In the genomic region with DNA sequence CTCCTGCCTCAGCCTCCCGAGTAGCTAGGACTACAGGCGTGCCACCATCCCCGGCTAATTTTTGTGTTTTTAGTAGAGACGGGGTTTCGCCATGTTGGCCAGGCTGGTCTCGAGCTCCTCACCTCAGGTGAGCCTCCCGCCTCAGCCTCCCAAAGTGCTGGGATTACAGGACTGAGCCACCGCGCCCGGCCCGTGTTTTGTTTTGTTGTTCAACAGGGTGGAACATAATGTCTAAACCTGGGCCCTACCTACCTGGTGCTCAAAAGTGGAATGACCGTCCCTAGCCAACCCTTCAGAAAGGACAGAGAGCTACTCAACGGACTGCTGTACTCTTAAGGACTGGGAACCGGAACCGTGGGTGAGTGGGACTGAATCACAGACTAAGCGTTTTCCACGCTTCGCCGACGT, we compare ENCODE assay signal across 8 cellular contexts. TPM values are rescaled to one million over a fixed set of nuclear protein-coding genes. Genes with fewer than 3 reads are reported as not detected.
A peak's percentile ranks its signal among the peaks of the same experiment; 100 is the strongest.
DNase-seq lines count a peak whose midpoint lies in the region; ATAC-seq, FAIRE-seq and TF ChIP-seq lines count a peak whose summit lies in the region.

No MANE protein-coding gene starts in this region.

- H3K4me1 Mint-ChIP-seq in activated naive CD4-positive, alpha-beta T cell treated with anti-CD3 and anti-CD28 coated beads, Interleukin-2, amount 50 U/mL, for 24 hours = peaks cover 45% of the 10 kb centered on the region

- H3K27ac ChIP-seq in ascending aorta (peak overlapping the region; percentile 76 to 87), HepG2 (ENCODE audit: extremely low read length, insufficient read depth, low read length) (peak overlapping the region; percentile 83), upper lobe of left lung (peak overlapping the region; percentile 89 to 93 (median 90))

- CTCF ChIA-PET in HepG2 (lab: Yijun Ruan, JAX; ENCODE audit: low intra/inter-chr PET ratio, low total read pairs) = interaction anchor here (1.1 to 1.7 kb wide), 2 partner anchors 26 to 60 kb away, joined by 3 to 4 read pairs; partner anchors contain the start of gene PAGR1

- POLR2A ChIA-PET in HepG2 (lab: Yijun Ruan, JAX) = interaction anchor here (0.6 to 4.0 kb wide), 25 partner anchors 10 to 276 kb away, joined by 3 to 37 read pairs (median 6); partner anchors contain the start of genes ALDOA, ASPHD1, MAZ and MVP

- TF ChIP-seq POLR2A in HepG2 (IDR thresholded peaks at IDR 0.05; ENCODE audit: insufficient read depth in 1 of 2, low read depth in 2 of 2, low read length in 2 of 2) = no peak
- no peak for TF ChIP-seq POLR2A in upper lobe of left lung (IDR thresholded peaks at IDR 0.05)

- H3K9me3 ChIP-seq in ascending aorta (no peaks in the 10 kb centered on the region), HepG2 (ENCODE audit: low read length) (no peaks in the 10 kb centered on the region), upper lobe of left lung (no peaks in the 10 kb centered on the region)

- ATAC-seq in HepG2 = peak; percentile 32
- peak; percentile 13 to 54 for ATAC-seq in upper lobe of left lung (ENCODE audit: low FRiP score in 2 of 2)

- H3K4me1 ChIP-seq in ascending aorta = peaks cover 0 to 21% of the 10 kb centered on the region in 2 donors
- peaks cover 62% of the 10 kb centered on the region for H3K4me1 ChIP-seq in HepG2 (ENCODE audit: insufficient read depth, low read length)
- H3K4me1 ChIP-seq in upper lobe of left lung = peaks cover 17 to 32% (median 18%) of the 10 kb centered on the region in 4 donors

- peak overlapping the region; percentile 58 to 89 for H3K4me3 ChIP-seq in ascending aorta
- H3K4me3 ChIP-seq in HepG2 (replicated peaks in 1 of 3; ENCODE audit: insufficient read depth in 1 of 3, low read depth in 2 of 3, low read length in 3 of 3) = peak overlapping the region; percentile 64 to 97 (median 77)
- H3K4me3 ChIP-seq in upper lobe of left lung = peak overlapping the region; percentile 23 to 86 (median 84)

- peaks cover 7% of the 10 kb centered on the region for H3K36me3 Mint-ChIP-seq in activated naive CD4-positive, alpha-beta T cell treated with anti-CD3 and anti-CD28 coated beads, Interleukin-2, amount 50 U/mL, for 24 hours

- H3K4me3 Mint-ChIP-seq in activated naive CD4-positive, alpha-beta T cell treated with anti-CD3 and anti-CD28 coated beads, Interleukin-2, amount 50 U/mL, for 24 hours = peak overlapping the region; percentile 95

- TF ChIP-seq CTCF in ascending aorta (IDR thresholded peaks at IDR 0.05) = no peak
- no peak for TF ChIP-seq CTCF in HepG2 (CRISPR knock-in tag; IDR thresholded peaks at IDR 0.05)
- TF ChIP-seq CTCF in upper lobe of left lung (IDR thresholded peaks at IDR 0.05) = no peak

- H3K36me3 ChIP-seq in ascending aorta = no peaks in the 10 kb centered on the region
- no peaks in the 10 kb centered on the region; a peak in 3 of 5 replicates for H3K36me3 ChIP-seq in HepG2 (replicated peaks in 1 of 2; ENCODE audit: control insufficient read depth in 1 of 2, insufficient read depth in 2 of 2, low read length in 2 of 2)
- H3K36me3 ChIP-seq in upper lobe of left lung = no peaks in the 10 kb centered on the region

- FAIRE-seq in HepG2 (lab: Jason Lieb, UNC) = no peak

- H3K27me3 ChIP-seq in ascending aorta (no peaks in the 10 kb centered on the region), HepG2 (ENCODE audit: control insufficient read depth in 1 of 2, insufficient read depth in 2 of 2, low read length in 2 of 2) (no peaks in the 10 kb centered on the region; a peak in 1 of 5 replicates), upper lobe of left lung (no peaks in the 10 kb centered on the region)

- in situ Hi-C loops in HepG2 (cut with HindIII; ENCODE audit: extremely low pct_ligation_motif_present, low pct_unique_long_range_greater_than_20kb) = no loop called here

- H3K27ac Mint-ChIP-seq in activated naive CD4-positive, alpha-beta T cell treated with anti-CD3 and anti-CD28 coated beads, Interleukin-2, amount 50 U/mL, for 24 hours = peak overlapping the region; percentile 97

- H3K79me2 ChIP-seq in HepG2 (ENCODE audit: insufficient read depth, low read length) = peaks cover 41% of the 10 kb centered on the region

- TF ChIP-seq EP300 in HepG2 (IDR thresholded peaks at IDR 0.05; ENCODE audit: low read depth in 2 of 2, low read length in 2 of 2) = no peak
- TF ChIP-seq EP300 in HepG2 (CRISPR knock-in tag; IDR thresholded peaks at IDR 0.05; ENCODE audit: borderline replicate concordance) = no peak
- TF ChIP-seq EP300 in upper lobe of left lung (IDR thresholded peaks at IDR 0.05) = no peak

- BruUV-seq in HepG2 (replicated peaks; lab: Mats Ljungman, UMichigan) = no TSS peak

- 40% methylated on average over 19 of the region's 20 CpGs for WGBS in HepG2 (ENCODE audit: low lambda C conversion rate)
- WGBS in upper lobe of left lung, 2 donors = 67 to 92% methylated on average over 6 to 20 of the region's 20 CpGs

- H4K20me1 ChIP-seq in HepG2 (ENCODE audit: insufficient read depth, low read length) = no peaks in the 10 kb centered on the region

- H3K27me3 Mint-ChIP-seq in activated naive CD4-positive, alpha-beta T cell treated with anti-CD3 and anti-CD28 coated beads, Interleukin-2, amount 50 U/mL, for 24 hours = no peaks in the 10 kb centered on the region

- peak overlapping the region; percentile 97 for H3K9ac ChIP-seq in HepG2 (ENCODE audit: insufficient read depth, low read depth, low read length)

- peak overlapping the region; percentile 99 for H3K4me2 ChIP-seq in HepG2 (ENCODE audit: low read depth, low read length)

- TF ChIP-seq RAD21 in HepG2 (CRISPR knock-in tag; IDR thresholded peaks at IDR 0.05) = no peak

- H3K9me3 Mint-ChIP-seq in activated naive CD4-positive, alpha-beta T cell treated with anti-CD3 and anti-CD28 coated beads, Interleukin-2, amount 50 U/mL, for 24 hours = no peaks in the 10 kb centered on the region

- intact Hi-C loops in ascending aorta (cut with DNase I) (loop anchor here (1.0 to 5.0 kb wide), 4 partner anchors 16 to 817 kb away; partner anchors contain the start of genes CDIPT, PAGR1 and SPNS1), HepG2 (cut with micrococcal nuclease; ENCODE audit: unreplicated experiment) (loop anchor here (1.0 to 5.0 kb wide), 2 partner anchors 16 to 52 kb away; no protein-coding TSS in a partner anchor)

- no peak for DNase-seq in activated naive CD4-positive, alpha-beta T cell treated with Interleukin-2 at 50 U/mL for 16 hours
- DNase-seq in ascending aorta (ENCODE audit: low spot score in 2 of 2) = no peak
- DNase-seq in HepG2 (ENCODE audit: low spot score) = no peak
- DNase-seq in upper lobe of left lung = peak in 1 of 2 donors; percentile 60
- no peak for DNase-seq in HuH-7.5 (ENCODE audit: low spot score)
- no peak for DNase-seq in NCI-H128 (lab: John Stamatoyannopoulos, UW; ENCODE audit: unreplicated experiment)
- no peak for DNase-seq in NOMO-1 (lab: John Stamatoyannopoulos, UW; ENCODE audit: unreplicated experiment in 2 of 2)

- peak overlapping the region; percentile 50 for H2AFZ ChIP-seq in HepG2 (ENCODE audit: low read length)

RNA-seq across cellular contexts. Expression of gene KIF22, which starts 0.8 kb away (rescaled TPM):
- total RNA-seq in ascending aorta (28.6 TPM), HepG2 (2016; rRNA removed; fragmentation: Illumina TruSeq; extraction: Trizol) (103 and 118 TPM in 2 replicates), upper lobe of left lung (10 to 100 TPM in 5 of 6 donors, 1 to 10 TPM in 1; 9.1 to 43.5 (median 26.6) TPM)
- total RNA-seq in HepG2 (2016; cell fraction: cytosol; rRNA removed; fragmentation: Illumina TruSeq; extraction: Trizol; ENCODE audit: low read depth) = 18.5 and 19.7 TPM in 2 replicates
- total RNA-seq in HepG2 (2016; cell fraction: insoluble cytoplasmic fraction; rRNA removed; fragmentation: Illumina TruSeq; extraction: Trizol) = 91.9 and 121 TPM in 2 replicates
- 25.3 and 25.9 TPM in 2 replicates for total RNA-seq in HepG2 (2016; cell fraction: membrane; rRNA removed; fragmentation: Illumina TruSeq; extraction: Trizol)
- total RNA-seq in HepG2 (2016; cell fraction: nucleus; rRNA removed; fragmentation: Illumina TruSeq; extraction: Trizol) = 125 and 140 TPM in 2 replicates
- 68.4 and 95.8 TPM in 2 replicates for polyA plus RNA-seq in HepG2 (2011; rRNA removed)
- polyA plus RNA-seq in HepG2 (2011; cell fraction: cytosol; rRNA removed) = 37.5 and 70.2 TPM in 2 replicates
- polyA plus RNA-seq in HepG2 (2011; cell fraction: nucleus; rRNA removed) = 159 and 266 TPM in 2 replicates
- 32.0 and 51.7 TPM in 2 replicates for polyA plus RNA-seq in HepG2 (2012)
- polyA plus RNA-seq in HepG2 (2016; cell fraction: cytosol; fragmentation: Illumina TruSeq; extraction: Trizol; ENCODE audit: low read depth) = 11.4 and 13.1 TPM in 2 replicates
- 85.0 and 106 TPM in 2 replicates for polyA plus RNA-seq in HepG2 (2016; cell fraction: insoluble cytoplasmic fraction; fragmentation: Illumina TruSeq; extraction: Trizol; ENCODE audit: low read depth)
- polyA plus RNA-seq in HepG2 (2016; cell fraction: membrane; fragmentation: Illumina TruSeq; extraction: Trizol; ENCODE audit: low read depth) = 15.8 and 19.2 TPM in 2 replicates
- polyA plus RNA-seq in HepG2 (2016; cell fraction: nucleus; fragmentation: Illumina TruSeq; extraction: Trizol; ENCODE audit: insufficient read depth, low read depth) = 240 and 250 TPM in 2 replicates
- 158 and 325 TPM in 2 replicates for polyA minus RNA-seq in HepG2 (2011; rRNA and poly(A)+ RNA removed; ENCODE audit: low replicate concordance)
- 28.8 and 45.0 TPM in 2 replicates for polyA minus RNA-seq in HepG2 (2011; cell fraction: cytosol; rRNA and poly(A)+ RNA removed)
- 109 and 117 TPM in 2 replicates for polyA minus RNA-seq in HepG2 (2011; cell fraction: nucleus; rRNA and poly(A)+ RNA removed)

RNA-seq across cellular contexts. Expression of gene ZG16, which starts 11.7 kb away (rescaled TPM):
- total RNA-seq in ascending aorta (0.21 TPM), HepG2 (2016; rRNA removed; fragmentation: Illumina TruSeq; extraction: Trizol) (0.07 and 0.15 TPM in 2 replicates), upper lobe of left lung (under 1 TPM in 1 of 6 donors, not detected in 5; 0.11 TPM)
- 0.18 and 0.30 TPM in 2 replicates for total RNA-seq in HepG2 (2016; cell fraction: cytosol; rRNA removed; fragmentation: Illumina TruSeq; extraction: Trizol; ENCODE audit: low read depth)
- total RNA-seq in HepG2 (2016; cell fraction: insoluble cytoplasmic fraction; rRNA removed; fragmentation: Illumina TruSeq; extraction: Trizol) = 0.09 TPM in 2 replicates
- 0.17 and 0.22 TPM in 2 replicates for total RNA-seq in HepG2 (2016; cell fraction: membrane; rRNA removed; fragmentation: Illumina TruSeq; extraction: Trizol)
- not detected in 2 replicates for total RNA-seq in HepG2 (2016; cell fraction: nucleus; rRNA removed; fragmentation: Illumina TruSeq; extraction: Trizol)
- 0.01 and 0.04 TPM in 2 replicates for polyA plus RNA-seq in HepG2 (2011; rRNA removed)
- 0.01 TPM in 1 of 2 replicates, not detected in the other for polyA plus RNA-seq in HepG2 (2011; cell fraction: cytosol; rRNA removed)
- not detected in 2 replicates for polyA plus RNA-seq in HepG2 (2011; cell fraction: nucleus; rRNA removed)
- 0.11 TPM in 1 of 2 replicates, not detected in the other for polyA plus RNA-seq in HepG2 (2012)
- polyA plus RNA-seq in HepG2 (2016; cell fraction: cytosol; fragmentation: Illumina TruSeq; extraction: Trizol; ENCODE audit: low read depth) = 0.35 and 0.42 TPM in 2 replicates
- 0.12 and 0.16 TPM in 2 replicates for polyA plus RNA-seq in HepG2 (2016; cell fraction: insoluble cytoplasmic fraction; fragmentation: Illumina TruSeq; extraction: Trizol; ENCODE audit: low read depth)
- 0.26 and 0.42 TPM in 2 replicates for polyA plus RNA-seq in HepG2 (2016; cell fraction: membrane; fragmentation: Illumina TruSeq; extraction: Trizol; ENCODE audit: low read depth)
- polyA plus RNA-seq in HepG2 (2016; cell fraction: nucleus; fragmentation: Illumina TruSeq; extraction: Trizol; ENCODE audit: insufficient read depth, low read depth) = 0.13 TPM in 1 of 2 replicates, not detected in the other
- polyA minus RNA-seq in HepG2 (2011; rRNA and poly(A)+ RNA removed; ENCODE audit: low replicate concordance) = 0.05 TPM in 1 of 2 replicates, not detected in the other
- not detected in 2 replicates for polyA minus RNA-seq in HepG2 (2011; cell fraction: cytosol; rRNA and poly(A)+ RNA removed)
- not detected in 2 replicates for polyA minus RNA-seq in HepG2 (2011; cell fraction: nucleus; rRNA and poly(A)+ RNA removed)

RNA-seq across cellular contexts. Expression of gene MAZ, which starts 16.6 kb away (rescaled TPM):
- 146 TPM for total RNA-seq in ascending aorta
- total RNA-seq in HepG2 (2016; rRNA removed; fragmentation: Illumina TruSeq; extraction: Trizol) = 229 and 277 TPM in 2 replicates
- total RNA-seq in HepG2 (2016; cell fraction: cytosol; rRNA removed; fragmentation: Illumina TruSeq; extraction: Trizol; ENCODE audit: low read depth) = 423 and 431 TPM in 2 replicates
- 196 and 286 TPM in 2 replicates for total RNA-seq in HepG2 (2016; cell fraction: insoluble cytoplasmic fraction; rRNA removed; fragmentation: Illumina TruSeq; extraction: Trizol)
- 825 and 837 TPM in 2 replicates for total RNA-seq in HepG2 (2016; cell fraction: membrane; rRNA removed; fragmentation: Illumina TruSeq; extraction: Trizol)
- 134 and 167 TPM in 2 replicates for total RNA-seq in HepG2 (2016; cell fraction: nucleus; rRNA removed; fragmentation: Illumina TruSeq; extraction: Trizol)
- 203 and 255 TPM in 2 replicates for polyA plus RNA-seq in HepG2 (2011; rRNA removed)
- 164 and 235 TPM in 2 replicates for polyA plus RNA-seq in HepG2 (2011; cell fraction: cytosol; rRNA removed)
- polyA plus RNA-seq in HepG2 (2011; cell fraction: nucleus; rRNA removed) = 242 and 334 TPM in 2 replicates
- polyA plus RNA-seq in HepG2 (2012) = 301 and 452 TPM in 2 replicates
- polyA plus RNA-seq in HepG2 (2016; cell fraction: cytosol; fragmentation: Illumina TruSeq; extraction: Trizol; ENCODE audit: low read depth) = 608 and 677 TPM in 2 replicates
- polyA plus RNA-seq in HepG2 (2016; cell fraction: insoluble cytoplasmic fraction; fragmentation: Illumina TruSeq; extraction: Trizol; ENCODE audit: low read depth) = 287 and 420 TPM in 2 replicates
- 1,001 and 1,210 TPM in 2 replicates for polyA plus RNA-seq in HepG2 (2016; cell fraction: membrane; fragmentation: Illumina TruSeq; extraction: Trizol; ENCODE audit: low read depth)
- 330 and 379 TPM in 2 replicates for polyA plus RNA-seq in HepG2 (2016; cell fraction: nucleus; fragmentation: Illumina TruSeq; extraction: Trizol; ENCODE audit: insufficient read depth, low read depth)
- polyA minus RNA-seq in HepG2 (2011; rRNA and poly(A)+ RNA removed; ENCODE audit: low replicate concordance) = 512 and 628 TPM in 2 replicates
- 217 and 237 TPM in 2 replicates for polyA minus RNA-seq in HepG2 (2011; cell fraction: cytosol; rRNA and poly(A)+ RNA removed)
- 59.9 and 60.5 TPM in 2 replicates for polyA minus RNA-seq in HepG2 (2011; cell fraction: nucleus; rRNA and poly(A)+ RNA removed)
- 100 to 1,000 TPM in 5 of 6 donors, 10 to 100 TPM in 1; 83.7 to 232 (median 165) TPM for total RNA-seq in upper lobe of left lung

RNA-seq across cellular contexts. Expression of gene PRRT2, which starts 22.2 kb away (rescaled TPM):
- total RNA-seq in ascending aorta (5.0 TPM), HepG2 (2016; rRNA removed; fragmentation: Illumina TruSeq; extraction: Trizol) (0.11 and 0.51 TPM in 2 replicates), upper lobe of left lung (10 to 100 TPM in 2 of 6 donors, 1 to 10 TPM in 4; 1.4 to 13.6 (median 2.5) TPM)
- not detected in 2 replicates for total RNA-seq in HepG2 (2016; cell fraction: cytosol; rRNA removed; fragmentation: Illumina TruSeq; extraction: Trizol; ENCODE audit: low read depth)
- total RNA-seq in HepG2 (2016; cell fraction: insoluble cytoplasmic fraction; rRNA removed; fragmentation: Illumina TruSeq; extraction: Trizol) = 0.76 TPM in 1 of 2 replicates, not detected in the other
- total RNA-seq in HepG2 (2016; cell fraction: membrane; rRNA removed; fragmentation: Illumina TruSeq; extraction: Trizol) = 0.28 TPM in 1 of 2 replicates, not detected in the other
- 1.1 and 1.4 TPM in 2 replicates for total RNA-seq in HepG2 (2016; cell fraction: nucleus; rRNA removed; fragmentation: Illumina TruSeq; extraction: Trizol)
- 1.1 and 1.8 TPM in 2 replicates for polyA plus RNA-seq in HepG2 (2011; rRNA removed)
- polyA plus RNA-seq in HepG2 (2011; cell fraction: cytosol; rRNA removed) = 0.31 and 0.38 TPM in 2 replicates
- 16.2 and 16.5 TPM in 2 replicates for polyA plus RNA-seq in HepG2 (2011; cell fraction: nucleus; rRNA removed)
- polyA plus RNA-seq in HepG2 (2012) = 1.6 and 1.7 TPM in 2 replicates
- 0.08 TPM in 1 of 2 replicates, not detected in the other for polyA plus RNA-seq in HepG2 (2016; cell fraction: cytosol; fragmentation: Illumina TruSeq; extraction: Trizol; ENCODE audit: low read depth)
- polyA plus RNA-seq in HepG2 (2016; cell fraction: insoluble cytoplasmic fraction; fragmentation: Illumina TruSeq; extraction: Trizol; ENCODE audit: low read depth) = 0.11 and 0.41 TPM in 2 replicates
- 0.07 and 0.15 TPM in 2 replicates for polyA plus RNA-seq in HepG2 (2016; cell fraction: membrane; fragmentation: Illumina TruSeq; extraction: Trizol; ENCODE audit: low read depth)
- 3.5 and 3.7 TPM in 2 replicates for polyA plus RNA-seq in HepG2 (2016; cell fraction: nucleus; fragmentation: Illumina TruSeq; extraction: Trizol; ENCODE audit: insufficient read depth, low read depth)
- polyA minus RNA-seq in HepG2 (2011; rRNA and poly(A)+ RNA removed; ENCODE audit: low replicate concordance) = 0.07 and 0.56 TPM in 2 replicates
- not detected in 2 replicates for polyA minus RNA-seq in HepG2 (2011; cell fraction: cytosol; rRNA and poly(A)+ RNA removed)
- polyA minus RNA-seq in HepG2 (2011; cell fraction: nucleus; rRNA and poly(A)+ RNA removed) = 1.5 and 2.4 TPM in 2 replicates

RNA-seq across cellular contexts. Expression of gene PAGR1, which starts 26.2 kb away (rescaled TPM):
- 54.3 TPM for total RNA-seq in ascending aorta
- total RNA-seq in HepG2 (2016; rRNA removed; fragmentation: Illumina TruSeq; extraction: Trizol) = 66.4 and 74.5 TPM in 2 replicates
- total RNA-seq in HepG2 (2016; cell fraction: cytosol; rRNA removed; fragmentation: Illumina TruSeq; extraction: Trizol; ENCODE audit: low read depth) = 27.0 and 29.8 TPM in 2 replicates
- total RNA-seq in HepG2 (2016; cell fraction: insoluble cytoplasmic fraction; rRNA removed; fragmentation: Illumina TruSeq; extraction: Trizol) = 66.8 and 70.4 TPM in 2 replicates
- total RNA-seq in HepG2 (2016; cell fraction: membrane; rRNA removed; fragmentation: Illumina TruSeq; extraction: Trizol) = 60.2 and 69.2 TPM in 2 replicates
- total RNA-seq in HepG2 (2016; cell fraction: nucleus; rRNA removed; fragmentation: Illumina TruSeq; extraction: Trizol) = 26.7 and 29.3 TPM in 2 replicates
- 9.8 and 9.9 TPM in 2 replicates for polyA plus RNA-seq in HepG2 (2011; rRNA removed)
- polyA plus RNA-seq in HepG2 (2011; cell fraction: cytosol; rRNA removed) = 8.4 and 11.4 TPM in 2 replicates
- polyA plus RNA-seq in HepG2 (2011; cell fraction: nucleus; rRNA removed) = 21.8 and 24.6 TPM in 2 replicates
- polyA plus RNA-seq in HepG2 (2012) = 18.6 and 19.8 TPM in 2 replicates
- polyA plus RNA-seq in HepG2 (2016; cell fraction: cytosol; fragmentation: Illumina TruSeq; extraction: Trizol; ENCODE audit: low read depth) = 35.6 and 42.4 TPM in 2 replicates
- 77.4 and 82.7 TPM in 2 replicates for polyA plus RNA-seq in HepG2 (2016; cell fraction: insoluble cytoplasmic fraction; fragmentation: Illumina TruSeq; extraction: Trizol; ENCODE audit: low read depth)
- 57.3 and 67.2 TPM in 2 replicates for polyA plus RNA-seq in HepG2 (2016; cell fraction: membrane; fragmentation: Illumina TruSeq; extraction: Trizol; ENCODE audit: low read depth)
- 45.2 and 52.8 TPM in 2 replicates for polyA plus RNA-seq in HepG2 (2016; cell fraction: nucleus; fragmentation: Illumina TruSeq; extraction: Trizol; ENCODE audit: insufficient read depth, low read depth)
- 5.5 and 6.5 TPM in 2 replicates for polyA minus RNA-seq in HepG2 (2011; rRNA and poly(A)+ RNA removed; ENCODE audit: low replicate concordance)
- polyA minus RNA-seq in HepG2 (2011; cell fraction: cytosol; rRNA and poly(A)+ RNA removed) = 4.8 and 9.2 TPM in 2 replicates
- polyA minus RNA-seq in HepG2 (2011; cell fraction: nucleus; rRNA and poly(A)+ RNA removed) = 15.1 and 19.6 TPM in 2 replicates
- total RNA-seq in upper lobe of left lung = 10 to 100 TPM; 22.6 to 49.5 (median 34.6) TPM
